In genomic region chr1:9164537-9164910, GRCh38 we compare ENCODE assay signal across 10 cellular contexts. TPM values are rescaled to one million over a fixed set of nuclear protein-coding genes. Genes with fewer than 3 reads are reported as not detected.
A peak's percentile ranks its signal among the peaks of the same experiment; 100 is the strongest.
DNase-seq lines count a peak whose midpoint lies in the region; ATAC-seq, FAIRE-seq and TF ChIP-seq lines count a peak whose summit lies in the region.
"Had no signal": no experiment of that assay in that cellular context is flagged by ENCODE, and none has a peak within 500 bp of the region (broad histone marks: within the 10 kb centered on the region; RNA-seq: fewer than 3 reads in every experiment).

No MANE protein-coding gene starts in this region.

- no peak overlapping the region for H2BK5ac ChIP-seq in H1 (ENCODE audit: low read depth, low read length)

- intact Hi-C loops in pancreas (cut with DNase I) = no loop called here

- H3K36me3 Mint-ChIP-seq in CD8-positive, alpha-beta memory T cell = no peaks in the 10 kb centered on the region
- H3K36me3 Mint-ChIP-seq: immature natural killer cell had no signal

- no peak overlapping the region for H2BK15ac ChIP-seq in H1 (ENCODE audit: low read length)

- H3K4me3 Mint-ChIP-seq in CD8-positive, alpha-beta memory T cell = no peak overlapping the region
- H3K4me3 Mint-ChIP-seq: immature natural killer cell had no signal

- H3K27me3 Mint-ChIP-seq in CD8-positive, alpha-beta memory T cell = peaks cover 2% of the 10 kb centered on the region in 2 donors

- H4K91ac ChIP-seq in H1 (replicated peaks; ENCODE audit: insufficient read length, low read length) = no peak overlapping the region

- H3K4ac ChIP-seq in H1 (replicated peaks; ENCODE audit: insufficient read length, low read depth, low read length) = no peak overlapping the region

- 69% methylated on average over 4 of the region's 4 CpGs; no CpG with 5 or more reads in 1 of the 2 experiments for WGBS in H1 (ENCODE audit: extremely low coverage in 1 of 2, insufficient coverage in 1 of 2, insufficient read length in 1 of 2, insufficient replicate concordance in 2 of 2, low coverage in 1 of 2, low lambda C conversion rate in 2 of 2, missing lambda C conversion rate in 1 of 2), 2 experiments
- 45 to 61% methylated on average over 4 of the region's 4 CpGs for WGBS in pancreas, 2 donors

- peak overlapping the region; percentile 16; the same call in 1 of the 2 replicates for H2AK5ac ChIP-seq in H1 (ENCODE audit: low read depth, low read length)

- H3K79me2 ChIP-seq in OCI-LY3 (ENCODE audit: low read length) (no peaks in the 10 kb centered on the region), H1 (ENCODE audit: control insufficient read depth in 1 of 2, insufficient read depth in 2 of 2, low read length in 2 of 2) (peaks cover 0 to 75% of the 10 kb centered on the region in 2 experiments; a peak in 3 of 4 replicates)

- no peak overlapping the region; the same call in 1 of the 2 replicates for H3K9ac ChIP-seq in OCI-LY3 (ENCODE audit: low read length)
- H3K9ac ChIP-seq in H1 (replicated peaks in 1 of 4; ENCODE audit: extremely low read depth in 1 of 4, low read depth in 3 of 4, low read length in 3 of 4) = no peak overlapping the region

- H3K14ac ChIP-seq in H1 (ENCODE audit: insufficient read length) = no peak overlapping the region

- no peaks in the 10 kb centered on the region for H3K23me2 ChIP-seq in H1 (ENCODE audit: low read depth, low read length)

- FAIRE-seq in H1 (lab: Jason Lieb, UNC) = no peak
- FAIRE-seq in pancreas (lab: Jason Lieb, UNC) = no peak

- H3K4me3 ChIP-seq in AG04450 (ENCODE audit: low read depth, low read length) = no peak overlapping the region; the same call in 1 of the 2 replicates
- peak overlapping the region; percentile 54; the same call in 1 of the 2 replicates for H3K4me3 ChIP-seq in OCI-LY3 (ENCODE audit: low read length)
- no peak overlapping the region for H3K4me3 ChIP-seq in H1 (ENCODE audit: extremely low read depth in 1 of 4, insufficient read depth in 2 of 4, low read depth in 3 of 4, low read length in 4 of 4)
- H3K4me3 ChIP-seq in pancreas = no peak overlapping the region
- no peak overlapping the region for H3K4me3 ChIP-seq in CD8-positive, alpha-beta memory T cell (ENCODE audit: low read length)
- H3K4me3 ChIP-seq: ovary had no signal

- no peak overlapping the region for H3K27ac Mint-ChIP-seq in CD8-positive, alpha-beta memory T cell
- H3K27ac Mint-ChIP-seq: immature natural killer cell had no signal

- H3K4me2 ChIP-seq in OCI-LY3 (ENCODE audit: low read length) (peak overlapping the region; percentile 96), H1 (ENCODE audit: insufficient read depth in 1 of 2, low read depth in 2 of 2, low read length in 2 of 2) (no peak overlapping the region; a peak in 1 of 4 replicates)

- no peak for TF ChIP-seq EP300 in H1 (IDR thresholded peaks at IDR 0.05; ENCODE audit: borderline replicate concordance in 1 of 2, low read depth in 2 of 2, low read length in 2 of 2)

- ATAC-seq in pancreas (no peak), HG03025 (IDR thresholded peaks at IDR 0.05; ENCODE audit: low FRiP score, unreplicated experiment) (no peak)

- H4K5ac ChIP-seq in H1 (ENCODE audit: insufficient read length, low read depth, low read length) = no peak overlapping the region

- TF ChIP-seq POLR2A in H1 (IDR thresholded peaks at IDR 0.05; ENCODE audit: control extremely low read depth in 1 of 2, low read depth in 2 of 2, low read length in 2 of 2) = no peak

- H3K18ac ChIP-seq in H1 (ENCODE audit: extremely low read depth, low read length) = no peak overlapping the region; the same call in 1 of the 2 replicates

- TF ChIP-seq CTCF in AG04450 (IDR thresholded peaks at IDR 0.05; ENCODE audit: low read depth, low read length) (no peak), OCI-LY3 (IDR thresholded peaks at IDR 0.05; ENCODE audit: low read depth, low read length) (no peak), H1 (IDR thresholded peaks at IDR 0.05; ENCODE audit: control extremely low read depth in 1 of 3, insufficient read depth in 1 of 3, low read depth in 1 of 3, low read length in 3 of 3) (no peak), pancreas (IDR thresholded peaks at IDR 0.05) (no peak)

- H3K36me3 ChIP-seq in OCI-LY3 (replicated peaks; ENCODE audit: low read depth, low read length) (no peaks in the 10 kb centered on the region), H1 (ENCODE audit: control insufficient read depth in 2 of 4, insufficient read depth in 4 of 4, low read length in 3 of 4) (no peaks in the 10 kb centered on the region; a peak in 1 of 8 replicates), pancreas (no peaks in the 10 kb centered on the region)
- no peaks in the 10 kb centered on the region for H3K36me3 ChIP-seq in CD8-positive, alpha-beta memory T cell (ENCODE audit: insufficient read depth, low read length)
- H3K36me3 ChIP-seq: ovary had no signal

- H3K27me3 ChIP-seq in AG04450 (ENCODE audit: control insufficient read depth, insufficient read depth, low read length) (no peaks in the 10 kb centered on the region), OCI-LY3 (ENCODE audit: low read depth, low read length) (no peaks in the 10 kb centered on the region), H1 (replicated peaks in 1 of 4; ENCODE audit: control insufficient read depth in 3 of 4, extremely low read depth in 1 of 4, insufficient read depth in 3 of 4, low read length in 3 of 4) (no peaks in the 10 kb centered on the region), pancreas (no peaks in the 10 kb centered on the region)
- no peaks in the 10 kb centered on the region for H3K27me3 ChIP-seq in CD8-positive, alpha-beta memory T cell (ENCODE audit: insufficient read depth, low read length, poor library complexity, severe bottlenecking)
- H3K27me3 ChIP-seq: ovary had no signal

- POLR2A ChIA-PET in AG04450 (lab: Yijun Ruan, JAX) (interaction anchor here (1.0 to 1.7 kb wide), 2 partner anchors 11 to 18 kb away, joined by 3 to 5 read pairs; no protein-coding TSS in a partner anchor), H1 (lab: Charles Lee; ENCODE audit: partially characterized antibody) (interaction anchor here (1.2 kb wide), 1 partner anchor 15 kb away, joined by 3 read pairs; no protein-coding TSS in a partner anchor)
- POLR2A ChIA-PET in CD8-positive, alpha-beta memory T cell (lab: Charles Lee) = no interaction called here

- DNase-seq in AG04450 (ENCODE audit: low read depth, low spot score) = no peak
- DNase-seq in H1 (ENCODE audit: low read depth in 1 of 2, low spot score in 2 of 2) = no peak
- no peak for DNase-seq in pancreas
- no peak for DNase-seq in A172 (ENCODE audit: low spot score)
- no peak for DNase-seq in CD8-positive, alpha-beta memory T cell
- DNase-seq in ureter (ENCODE audit: low spot score) = no peak
- DNase-seq: immature natural killer cell had no signal

- H3K79me1 ChIP-seq in H1 (ENCODE audit: low read depth, low read length) = peaks cover 13% of the 10 kb centered on the region

- H3K23ac ChIP-seq in H1 (ENCODE audit: insufficient read length) = no peak overlapping the region

- H3K4me1 Mint-ChIP-seq in CD8-positive, alpha-beta memory T cell = no peaks in the 10 kb centered on the region
- H3K4me1 Mint-ChIP-seq: immature natural killer cell had no signal

- H3K4me1 ChIP-seq in OCI-LY3 (ENCODE audit: low read length) (peaks cover 42% of the 10 kb centered on the region), H1 (replicated peaks in 1 of 4; ENCODE audit: control insufficient read depth in 3 of 4, insufficient read depth in 4 of 4, low read length in 3 of 4) (peaks cover 0 to 26% (median 7%) of the 10 kb centered on the region in 4 experiments; a peak in 6 of 7 replicates), pancreas (peaks cover 22 to 32% (median 23%) of the 10 kb centered on the region in 3 donors)
- H3K4me1 ChIP-seq in CD8-positive, alpha-beta memory T cell (ENCODE audit: insufficient read depth, low read length) = no peaks in the 10 kb centered on the region

- H4K8ac ChIP-seq in H1 (ENCODE audit: extremely low read depth, insufficient read depth, low read length) = no peak overlapping the region

- no peak overlapping the region for H2AFZ ChIP-seq in OCI-LY3 (ENCODE audit: low read depth, low read length)
- H2AFZ ChIP-seq in H1 (ENCODE audit: low read length) = no peak overlapping the region

- no peaks in the 10 kb centered on the region for H4K20me1 ChIP-seq in OCI-LY3 (ENCODE audit: insufficient read depth, low read length)
- peaks cover 19 to 25% of the 10 kb centered on the region in 2 experiments for H4K20me1 ChIP-seq in H1 (replicated peaks in 1 of 2; ENCODE audit: control insufficient read depth in 1 of 2, insufficient read depth in 2 of 2, low read length in 2 of 2)

- CTCF ChIA-PET in AG04450 (lab: Charles Lee) (interaction anchor here (2.4 kb wide), 1 partner anchor 16 kb away, joined by 8 read pairs; no protein-coding TSS in a partner anchor), H1 (lab: Charles Lee; ENCODE audit: partially characterized antibody) (interaction anchor here (0.8 to 1.6 kb wide), 8 partner anchors 8 to 485 kb away, joined by 3 to 8 read pairs (median 3); no protein-coding TSS in a partner anchor)
- CTCF ChIA-PET in CD8-positive, alpha-beta memory T cell (lab: Charles Lee) = no interaction called here

- no peak overlapping the region for H2BK12ac ChIP-seq in H1 (ENCODE audit: low read depth, low read length)

- no peak overlapping the region for H2BK20ac ChIP-seq in H1 (ENCODE audit: low read length)

- H3K9me3 ChIP-seq in AG04450 (ENCODE audit: control insufficient read depth, insufficient read depth, low read length) (no peaks in the 10 kb centered on the region), OCI-LY3 (ENCODE audit: insufficient read depth, low read length) (no peaks in the 10 kb centered on the region), H1 (ENCODE audit: insufficient read depth in 2 of 2, low read depth in 1 of 2, low read length in 1 of 2) (no peaks in the 10 kb centered on the region), pancreas (no peaks in the 10 kb centered on the region)
- no peaks in the 10 kb centered on the region for H3K9me3 ChIP-seq in CD8-positive, alpha-beta memory T cell (ENCODE audit: low read length)
- H3K9me3 ChIP-seq: ovary had no signal

- peak overlapping the region; percentile 96 for H3K27ac ChIP-seq in AG04450 (ENCODE audit: low read depth, low read length)
- peak overlapping the region; percentile 99 for H3K27ac ChIP-seq in OCI-LY3 (ENCODE audit: low read length)
- no peak overlapping the region for H3K27ac ChIP-seq in H1 (ENCODE audit: low read depth, low read length)
- H3K27ac ChIP-seq in pancreas = peak overlapping the region in 3 of 4 donors; percentile 7 to 93 (median 74)
- no peak overlapping the region for H3K27ac ChIP-seq in CD8-positive, alpha-beta memory T cell (ENCODE audit: low read depth, low read length)

- no peak for TF ChIP-seq RAD21 in H1 (IDR thresholded peaks at IDR 0.05 in 1 of 2, conservative IDR thresholded peaks at IDR 0.05 in 1 of 2; ENCODE audit: low read depth in 2 of 2, low read length in 2 of 2)

- no peak overlapping the region for H2BK120ac ChIP-seq in H1 (replicated peaks; ENCODE audit: low read depth, low read length)

- H3K56ac ChIP-seq in H1 (replicated peaks; ENCODE audit: insufficient read length, low read depth, low read length) = no peak overlapping the region

- H3K9me3 Mint-ChIP-seq in CD8-positive, alpha-beta memory T cell = no peaks in the 10 kb centered on the region
- H3K9me3 Mint-ChIP-seq: immature natural killer cell had no signal

RNA-seq across cellular contexts. Expression of gene GPR157, which starts 35.6 kb away (rescaled TPM):
- 1.1 TPM in 2 replicates for polyA plus RNA-seq in AG04450 (2011; rRNA removed)
- polyA minus RNA-seq in AG04450 (2011; rRNA and poly(A)+ RNA removed) = 2.7 and 4.0 TPM in 2 replicates
- total RNA-seq in H1 (2021; fragmentation: NEBNext Ultra II Directional; extraction: Animal tissue kit (Norgen Biotek cat#: 25700)) = 9.8 and 11.0 TPM in 2 replicates
- 1.0 and 17.5 TPM in 2 replicates for polyA plus RNA-seq in H1 (2011; rRNA removed)
- 0.96 TPM for polyA plus RNA-seq in H1 (2011; cell fraction: cytosol; rRNA removed)
- 1.7 TPM for polyA plus RNA-seq in H1 (2011; cell fraction: nucleus; rRNA removed)
- polyA plus RNA-seq in H1 (2012, experiment 1 of 2) = 1.3 to 13.1 TPM (median 7.2 TPM) in 4 replicates
- 28.8 TPM for polyA plus RNA-seq in H1 (2012, experiment 2 of 2)
- polyA plus RNA-seq in H1 (2013, experiment 1 of 2) = 1.3 TPM
- polyA plus RNA-seq in H1 (2013, experiment 2 of 2) = 4.2 TPM
- polyA minus RNA-seq in H1 (2011; rRNA and poly(A)+ RNA removed) = 1.0 and 2.2 TPM in 2 replicates
- polyA minus RNA-seq in H1 (2011; cell fraction: cytosol; rRNA and poly(A)+ RNA removed) = 5.6 TPM
- 3.2 TPM for polyA minus RNA-seq in H1 (2011; cell fraction: nucleus; rRNA and poly(A)+ RNA removed)
- total RNA-seq in pancreas = 1 to 10 TPM; 3.5 to 6.2 (median 5.3) TPM
- polyA plus RNA-seq in pancreas = 1 to 10 TPM; 2.1 to 2.6 TPM
- 2.3 and 4.2 TPM in 2 replicates for total RNA-seq in A172 (2014; rRNA removed; shearing (Covaris generic))
- 1 to 10 TPM; 3.1 to 4.7 TPM for total RNA-seq in CD8-positive, alpha-beta memory T cell
- 3.0 TPM for polyA plus RNA-seq in CD8-positive, alpha-beta memory T cell
- total RNA-seq in ureter = 12.2 TPM

Comparison
In these comparisons a context has a peak if more than half of its experiments do, and no peak if none do; other contexts are left out.
1. H3K27ac ChIP-seq: peak in AG04450 (single experiment), OCI-LY3 (single experiment) and pancreas (3 of 4); none in H1 (single experiment) and CD8-positive, alpha-beta memory T cell (single experiment).